Comparison of ENCODE assay signal across 8 cellular contexts in the genomic region with DNA sequence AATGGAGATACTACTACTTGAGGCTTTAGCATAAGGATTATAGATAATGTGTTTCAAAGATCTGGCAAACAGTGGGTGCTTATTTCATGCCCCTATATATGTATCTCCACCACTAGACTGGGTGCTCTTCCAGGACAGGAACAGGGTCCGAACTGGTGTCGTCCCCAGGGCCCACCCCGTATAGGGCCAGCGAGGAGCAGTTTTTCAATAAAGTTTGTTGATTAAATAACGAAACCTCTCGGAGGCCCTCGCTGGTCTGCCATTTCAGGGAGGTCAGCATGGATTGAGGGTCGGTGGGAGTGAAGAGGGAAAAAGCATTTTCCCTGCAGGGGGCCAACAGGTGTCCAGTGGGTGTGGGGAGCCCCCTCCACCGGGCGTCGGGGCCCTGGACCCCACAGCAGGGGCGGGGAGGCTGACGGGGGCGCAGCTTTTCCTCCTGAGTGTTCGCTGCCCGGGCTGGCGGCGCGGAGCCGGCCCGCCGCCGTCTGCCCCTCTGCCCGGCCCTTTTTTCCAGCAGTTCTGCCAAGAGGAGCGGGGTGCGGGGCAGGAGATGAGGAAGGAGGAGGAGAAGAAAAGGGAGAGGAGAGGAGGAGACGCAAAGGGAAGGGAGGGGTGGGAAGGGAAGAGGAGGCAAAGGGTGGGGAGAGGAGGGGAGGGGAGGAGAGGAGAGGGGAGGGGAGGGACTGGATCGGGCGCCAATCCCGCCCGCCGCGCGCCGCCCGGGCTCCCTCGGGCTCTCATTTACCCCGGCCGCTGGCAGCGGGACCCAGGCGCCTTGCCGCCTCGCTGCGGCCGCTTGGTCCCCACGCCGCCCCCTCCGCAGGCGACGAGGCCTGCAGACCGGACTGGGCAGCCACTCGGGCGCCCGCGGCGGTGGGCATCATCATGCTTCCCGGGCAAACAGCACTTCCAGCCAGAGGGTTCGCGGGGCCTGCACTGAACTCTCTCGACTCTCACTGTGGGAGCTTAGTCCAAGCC.
DNase-seq lines count a peak whose midpoint lies in the region; ATAC-seq, FAIRE-seq and TF ChIP-seq lines count a peak whose summit lies in the region.

No MANE protein-coding gene starts in this region.

- peak; percentile 53 for ATAC-seq in activated CD8-positive, alpha-beta T cell treated with anti-CD3 and anti-CD28 coated beads for 36 hours
- ATAC-seq in GM18858 (IDR thresholded peaks at IDR 0.05; ENCODE audit: unreplicated experiment), result no peak

- CTCF ChIA-PET in activated CD8-positive, alpha-beta T cell treated with anti-CD3 and anti-CD28 coated beads for 36 hours (lab: Charles Lee), result no interaction called here

- intact Hi-C loops in activated CD8-positive, alpha-beta T cell treated with anti-CD3 and anti-CD28 coated beads for 36 hours (cut with micrococcal nuclease), result no loop called here

- H3K4me3 Mint-ChIP-seq in activated CD8-positive, alpha-beta T cell treated with anti-CD3 and anti-CD28 coated beads for 36 hours, result peak overlapping the region; percentile 44
- H3K4me3 Mint-ChIP-seq in nephron progenitor cell, result peak overlapping the region; percentile 79

- FAIRE-seq in frontal cortex (lab: Jason Lieb, UNC), result no peak

- peak; percentile 58 for DNase-seq in EL
- DNase-seq in activated CD8-positive, alpha-beta T cell treated with anti-CD3 and anti-CD28 coated beads for 36 hours, result no peak
- DNase-seq in frontal cortex (ENCODE audit: low spot score in 2 of 2), result peak; percentile 62 to 64
- DNase-seq in nephron progenitor cell, result peak; percentile 51
- DNase-seq in effector CD8-positive, alpha-beta T cell (lab: John Stamatoyannopoulos, UW), result no peak
- DNase-seq in DMS53 (lab: John Stamatoyannopoulos, UW), result no peak
- no peak for DNase-seq in kidney tubule cell (ENCODE audit: low spot score)

- no peaks in the 10 kb centered on the region for H3K36me3 Mint-ChIP-seq in activated CD8-positive, alpha-beta T cell treated with anti-CD3 and anti-CD28 coated beads for 36 hours (ENCODE audit: low read depth)
- H3K36me3 Mint-ChIP-seq in nephron progenitor cell (ENCODE audit: low read depth), result no peaks in the 10 kb centered on the region

- peaks cover 8% of the 10 kb centered on the region for H3K4me1 Mint-ChIP-seq in activated CD8-positive, alpha-beta T cell treated with anti-CD3 and anti-CD28 coated beads for 36 hours (ENCODE audit: low read depth)
- peaks cover 14% of the 10 kb centered on the region for H3K4me1 Mint-ChIP-seq in nephron progenitor cell

- H3K27me3 Mint-ChIP-seq in activated CD8-positive, alpha-beta T cell treated with anti-CD3 and anti-CD28 coated beads for 36 hours, result peaks cover 45% of the 10 kb centered on the region
- H3K27me3 Mint-ChIP-seq in nephron progenitor cell (ENCODE audit: low read depth, poor library complexity), result peaks cover 76% of the 10 kb centered on the region

- POLR2A ChIA-PET in activated CD8-positive, alpha-beta T cell treated with anti-CD3 and anti-CD28 coated beads for 36 hours (lab: Charles Lee), result no interaction called here

- H3K9me3 Mint-ChIP-seq in activated CD8-positive, alpha-beta T cell treated with anti-CD3 and anti-CD28 coated beads for 36 hours, result no peaks in the 10 kb centered on the region
- H3K9me3 Mint-ChIP-seq in nephron progenitor cell, result peaks cover 3% of the 10 kb centered on the region

- H3K27ac Mint-ChIP-seq in activated CD8-positive, alpha-beta T cell treated with anti-CD3 and anti-CD28 coated beads for 36 hours, result no peak overlapping the region
- no peak overlapping the region for H3K27ac Mint-ChIP-seq in nephron progenitor cell

- no peak for TF ChIP-seq CTCF in activated CD8-positive, alpha-beta T cell treated with anti-CD3 and anti-CD28 coated beads for 36 hours (IDR thresholded peaks at IDR 0.05)
- no peak for TF ChIP-seq CTCF in nephron progenitor cell (IDR thresholded peaks at IDR 0.05)

Comparison
In these comparisons a context has a peak if more than half of its experiments do, and no peak if none do; other contexts are left out.
1. DNase-seq: peak in EL (single experiment), frontal cortex (2 of 2) and nephron progenitor cell (single experiment); none in activated CD8-positive, alpha-beta T cell treated with anti-CD3 and anti-CD28 coated beads for 36 hours (single experiment), effector CD8-positive, alpha-beta T cell (single experiment), DMS53 (single experiment) and kidney tubule cell (single experiment).